In the genomic region with DNA sequence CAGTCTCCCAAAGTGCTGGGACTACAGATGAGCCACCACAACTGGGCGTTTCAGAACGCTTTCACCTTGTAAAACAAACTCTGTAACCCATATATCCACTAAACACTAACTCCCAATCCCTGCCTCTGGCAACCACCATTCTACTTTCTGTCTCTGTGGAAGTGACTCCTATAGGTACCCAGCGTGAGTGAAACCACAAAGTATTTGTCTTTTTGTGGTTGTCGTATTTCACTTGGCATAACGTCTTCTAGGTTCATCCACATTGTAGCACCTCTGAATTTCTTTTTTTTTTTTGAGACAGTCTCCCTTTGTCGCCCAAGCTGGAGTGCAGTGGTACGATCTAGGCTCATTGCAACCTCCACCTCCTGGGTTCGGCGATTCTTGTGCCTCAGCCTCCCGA, we compare ENCODE assay signal across 15 cellular contexts. TPM values are rescaled to one million over a fixed set of nuclear protein-coding genes. Genes with fewer than 3 reads are reported as not detected.
DNase-seq lines count a peak whose midpoint lies in the region; ATAC-seq and TF ChIP-seq lines count a peak whose summit lies in the region.
"Had no signal": no experiment of that assay in that cellular context is flagged by ENCODE, and none has a peak within 500 bp of the region (broad histone marks: within the 10 kb centered on the region; RNA-seq: fewer than 3 reads in every experiment).

No MANE protein-coding gene starts in this region.

- ATAC-seq in CD4-positive, alpha-beta T cell (ENCODE audit: poor library complexity), result peak; percentile 42
- ATAC-seq in WTC11 (no peak), HG02870 (IDR thresholded peaks at IDR 0.05; ENCODE audit: unreplicated experiment) (no peak)
- ATAC-seq: gastroesophageal sphincter, right lobe of liver had no signal

- no peak overlapping the region for H2BK12ac ChIP-seq in mesenchymal stem cell (ENCODE audit: low read length in 2 of 2)

- no peak overlapping the region for H2BK120ac ChIP-seq in mesenchymal stem cell (ENCODE audit: low read depth, low read length)

- H3K18ac ChIP-seq in mesenchymal stem cell (ENCODE audit: low read depth in 1 of 2, low read length in 2 of 2), result no peak overlapping the region

- WGBS in mesenchymal stem cell, result 94% methylated on average over 10 of the region's 10 CpGs

- POLR2A ChIA-PET in CD4-positive, alpha-beta T cell (lab: Charles Lee), result interaction anchor here (1.0 to 1.3 kb wide), 3 partner anchors 10 to 45 kb away, joined by 5 read pairs; a partner anchor contains a TSS
- POLR2A ChIA-PET in WTC11 (lab: Charles Lee), result interaction anchor here (0.6 kb wide), 1 partner anchor 942 kb away, joined by 6 read pairs; no protein-coding TSS in a partner anchor

- no peaks in the 10 kb centered on the region for H3K27me3 Mint-ChIP-seq in CD4-positive, alpha-beta T cell
- no peaks in the 10 kb centered on the region for H3K27me3 Mint-ChIP-seq in WTC11 (ENCODE audit: low read depth)

- H4K8ac ChIP-seq in mesenchymal stem cell (ENCODE audit: low read length), result no peak overlapping the region

- H3K27me3 ChIP-seq in CD4-positive, alpha-beta T cell (ENCODE audit: control insufficient read depth, insufficient read depth, low read length), result no peaks in the 10 kb centered on the region
- H3K27me3 ChIP-seq in mesenchymal stem cell (ENCODE audit: control insufficient read depth in 1 of 2, insufficient read depth in 1 of 2, low read length in 2 of 2), result no peaks in the 10 kb centered on the region
- H3K27me3 ChIP-seq: ascending aorta, gastroesophageal sphincter, right lobe of liver had no signal

- no peak overlapping the region for H3K4me3 ChIP-seq in GM12865 (ENCODE audit: low read depth, low read length)
- no peak overlapping the region for H3K4me3 ChIP-seq in mesenchymal stem cell (ENCODE audit: insufficient read depth in 1 of 2, low read depth in 1 of 2, low read length in 2 of 2)
- H3K4me3 ChIP-seq: ascending aorta, gastroesophageal sphincter, right lobe of liver had no signal

- H2BK15ac ChIP-seq in mesenchymal stem cell (ENCODE audit: low read depth, poor library complexity, severe bottlenecking), result no peak overlapping the region

- no peak overlapping the region for H2AFZ ChIP-seq in mesenchymal stem cell (ENCODE audit: low read depth, low read length)

- no peak overlapping the region for H3K23ac ChIP-seq in mesenchymal stem cell (ENCODE audit: low read length in 2 of 2)

- H3K27ac ChIP-seq in CD4-positive, alpha-beta T cell (ENCODE audit: low read depth, low read length), result no peak overlapping the region
- H3K27ac ChIP-seq in mesenchymal stem cell (ENCODE audit: low read length, poor library complexity, severe bottlenecking), result no peak overlapping the region
- H3K27ac ChIP-seq: right lobe of liver had no signal

- DNase-seq in CD4-positive, alpha-beta T cell, result no peak
- DNase-seq in GM12865 (ENCODE audit: low read depth), result peak; percentile 22
- DNase-seq in WTC11 (ENCODE audit: low spot score), result no peak
- DNase-seq in mesenchymal stem cell, result no peak
- DNase-seq in stimulated activated naive CD4-positive, alpha-beta T cell treated with Interleukin-2 at 50 U/mL for 16 hours (lab: John Stamatoyannopoulos, UW), result no peak
- DNase-seq in erythroblast (lab: John Stamatoyannopoulos, UW), result no peak
- DNase-seq in NCI-H1048 (lab: John Stamatoyannopoulos, UW), result no peak
- DNase-seq: effector CD4-positive, alpha-beta T cell; kidney glomerular epithelial cell; NCI-H1694; right lobe of liver had no signal

- H3K4ac ChIP-seq in mesenchymal stem cell (ENCODE audit: low read depth in 1 of 2, low read length in 2 of 2), result no peak overlapping the region

- no peak overlapping the region for H3K4me2 ChIP-seq in mesenchymal stem cell (ENCODE audit: low read length, poor library complexity, severe bottlenecking)

- H3K79me1 ChIP-seq in mesenchymal stem cell (replicated peaks; ENCODE audit: low read length, poor library complexity, severe bottlenecking), result no peaks in the 10 kb centered on the region

- H3K14ac ChIP-seq in mesenchymal stem cell (ENCODE audit: low read length in 2 of 2), result no peak overlapping the region

- CTCF ChIA-PET in CD4-positive, alpha-beta T cell (lab: Charles Lee), result no interaction called here
- CTCF ChIA-PET in WTC11 (lab: Charles Lee), result interaction anchor here (2.0 kb wide), 1 partner anchor 35 kb away, joined by 9 read pairs; no protein-coding TSS in a partner anchor

- H3K9ac ChIP-seq in mesenchymal stem cell (ENCODE audit: low read length), result peak overlapping the region; percentile 32

- peak overlapping the region; percentile 75 for H3K27ac Mint-ChIP-seq in CD4-positive, alpha-beta T cell
- H3K27ac Mint-ChIP-seq in WTC11, result peak overlapping the region; percentile 73; the same call in 1 of the 2 replicates

- H3K36me3 Mint-ChIP-seq in CD4-positive, alpha-beta T cell (ENCODE audit: low read depth), result peaks cover under 1% of the 10 kb centered on the region
- H3K36me3 Mint-ChIP-seq in WTC11, result no peaks in the 10 kb centered on the region

- no peaks in the 10 kb centered on the region for H3K9me3 Mint-ChIP-seq in CD4-positive, alpha-beta T cell
- no peaks in the 10 kb centered on the region for H3K9me3 Mint-ChIP-seq in WTC11

- H3K4me3 Mint-ChIP-seq in CD4-positive, alpha-beta T cell, result peak overlapping the region; percentile 39
- H3K4me3 Mint-ChIP-seq in WTC11, result no peak overlapping the region

- H3K4me1 ChIP-seq in mesenchymal stem cell (ENCODE audit: control insufficient read depth, insufficient read depth, low read depth, low read length), result peaks cover 41% of the 10 kb centered on the region

- H2AK5ac ChIP-seq in mesenchymal stem cell (ENCODE audit: low read length, severe bottlenecking), result no peak overlapping the region

- H2BK5ac ChIP-seq in mesenchymal stem cell (ENCODE audit: low read depth, low read length, poor library complexity, severe bottlenecking), result no peak overlapping the region

- no peak overlapping the region for H4K91ac ChIP-seq in mesenchymal stem cell (ENCODE audit: low read length)

- TF ChIP-seq CTCF in CD4-positive, alpha-beta T cell (IDR thresholded peaks at IDR 0.05), result no peak
- TF ChIP-seq CTCF in GM12865 (IDR thresholded peaks at IDR 0.05; ENCODE audit: insufficient read depth, low read depth, low read length, missing control alignments) (no peak), WTC11 (IDR thresholded peaks at IDR 0.05) (no peak)

- H3K9me3 ChIP-seq in CD4-positive, alpha-beta T cell (ENCODE audit: control insufficient read depth, low read length), result no peaks in the 10 kb centered on the region
- H3K9me3 ChIP-seq in mesenchymal stem cell (ENCODE audit: control insufficient read depth, low read length), result no peaks in the 10 kb centered on the region
- H3K9me3 ChIP-seq: ascending aorta, gastroesophageal sphincter, right lobe of liver had no signal

- peaks cover 0 to 2% of the 10 kb centered on the region in 2 experiments for H3K36me3 ChIP-seq in mesenchymal stem cell (ENCODE audit: control insufficient read depth in 1 of 2, insufficient read depth in 2 of 2, low read depth in 1 of 2, low read length in 2 of 2)
- H3K36me3 ChIP-seq: ascending aorta, gastroesophageal sphincter, right lobe of liver had no signal

- intact Hi-C loops in CD4-positive, alpha-beta T cell (cut with DNase I, micrococcal nuclease), result loop anchor here (1.0 to 5.0 kb wide), 3 partner anchors 13 to 90 kb away; a partner anchor contains a TSS

- H3K4me1 Mint-ChIP-seq in CD4-positive, alpha-beta T cell (ENCODE audit: low read depth), result peaks cover 100% of the 10 kb centered on the region
- peaks cover 92% of the 10 kb centered on the region for H3K4me1 Mint-ChIP-seq in WTC11

- TF ChIP-seq POLR2A in erythroblast (IDR thresholded peaks at IDR 0.05; ENCODE audit: low read length), result no peak

TF ChIP-seq in WTC11, 78 proteins besides CTCF, POLR2A, EP300 and RAD21 (continues in another document):
- TF ChIP-seq, protein P1, sequence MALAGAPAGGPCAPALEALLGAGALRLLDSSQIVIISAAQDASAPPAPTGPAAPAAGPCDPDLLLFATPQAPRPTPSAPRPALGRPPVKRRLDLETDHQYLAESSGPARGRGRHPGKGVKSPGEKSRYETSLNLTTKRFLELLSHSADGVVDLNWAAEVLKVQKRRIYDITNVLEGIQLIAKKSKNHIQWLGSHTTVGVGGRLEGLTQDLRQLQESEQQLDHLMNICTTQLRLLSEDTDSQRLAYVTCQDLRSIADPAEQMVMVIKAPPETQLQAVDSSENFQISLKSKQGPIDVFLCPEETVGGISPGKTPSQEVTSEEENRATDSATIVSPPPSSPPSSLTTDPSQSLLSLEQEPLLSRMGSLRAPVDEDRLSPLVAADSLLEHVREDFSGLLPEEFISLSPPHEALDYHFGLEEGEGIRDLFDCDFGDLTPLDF (CRISPR knock-in tag; IDR thresholded peaks at IDR 0.05), result no peak
- TF ChIP-seq, protein P2, sequence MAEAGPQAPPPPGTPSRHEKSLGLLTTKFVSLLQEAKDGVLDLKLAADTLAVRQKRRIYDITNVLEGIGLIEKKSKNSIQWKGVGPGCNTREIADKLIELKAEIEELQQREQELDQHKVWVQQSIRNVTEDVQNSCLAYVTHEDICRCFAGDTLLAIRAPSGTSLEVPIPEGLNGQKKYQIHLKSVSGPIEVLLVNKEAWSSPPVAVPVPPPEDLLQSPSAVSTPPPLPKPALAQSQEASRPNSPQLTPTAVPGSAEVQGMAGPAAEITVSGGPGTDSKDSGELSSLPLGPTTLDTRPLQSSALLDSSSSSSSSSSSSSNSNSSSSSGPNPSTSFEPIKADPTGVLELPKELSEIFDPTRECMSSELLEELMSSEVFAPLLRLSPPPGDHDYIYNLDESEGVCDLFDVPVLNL (CRISPR knock-in tag; IDR thresholded peaks at IDR 0.05; ENCODE audit: borderline replicate concordance, low read depth), result no peak
- TF ChIP-seq KAT7 (CRISPR knock-in tag; IDR thresholded peaks at IDR 0.05; ENCODE audit: borderline replicate concordance) (no peak), NR2C2 (CRISPR knock-in tag; IDR thresholded peaks at IDR 0.05) (no peak), CREM (CRISPR knock-in tag; IDR thresholded peaks at IDR 0.05) (no peak)
- TF ChIP-seq, protein P3, sequence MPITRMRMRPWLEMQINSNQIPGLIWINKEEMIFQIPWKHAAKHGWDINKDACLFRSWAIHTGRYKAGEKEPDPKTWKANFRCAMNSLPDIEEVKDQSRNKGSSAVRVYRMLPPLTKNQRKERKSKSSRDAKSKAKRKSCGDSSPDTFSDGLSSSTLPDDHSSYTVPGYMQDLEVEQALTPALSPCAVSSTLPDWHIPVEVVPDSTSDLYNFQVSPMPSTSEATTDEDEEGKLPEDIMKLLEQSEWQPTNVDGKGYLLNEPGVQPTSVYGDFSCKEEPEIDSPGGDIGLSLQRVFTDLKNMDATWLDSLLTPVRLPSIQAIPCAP (CRISPR knock-in tag; IDR thresholded peaks at IDR 0.05), result no peak

RNA-seq across cellular contexts. Expression of a gene that starts 44.8 kb away (rescaled TPM):
- total RNA-seq in CD4-positive, alpha-beta T cell, result 100 to 1,000 TPM; 101 to 102 TPM
- 127 to 130 TPM (median 128 TPM) in 3 replicates for total RNA-seq in WTC11 (2021)
- polyA plus RNA-seq in mesenchymal stem cell (2013, experiment 1 of 2), result 59.9 TPM
- 57.1 TPM for polyA plus RNA-seq in mesenchymal stem cell (2013, experiment 2 of 2)

RNA-seq across cellular contexts. Expression of a gene that starts 55.2 kb away (rescaled TPM):
- not detected for total RNA-seq in CD4-positive, alpha-beta T cell
- total RNA-seq in WTC11 (2021), result 27.1 to 31.3 TPM (median 29.9 TPM) in 3 replicates
- polyA plus RNA-seq in mesenchymal stem cell (2013, experiment 1 of 2), result 0.01 TPM
- polyA plus RNA-seq in mesenchymal stem cell (2013, experiment 2 of 2), result not detected
- total RNA-seq: ascending aorta, myocyte had no signal

Comparison
In these comparisons a context has a peak if more than half of its experiments do, and no peak if none do; other contexts are left out.
1. RNA of a gene that starts 55.2 kb away (total RNA-seq): 27.1 to 31.3 TPM in WTC11; not detected in CD4-positive, alpha-beta T cell; every median in the first group is over 10 times any median in the second.